In the genomic region with DNA sequence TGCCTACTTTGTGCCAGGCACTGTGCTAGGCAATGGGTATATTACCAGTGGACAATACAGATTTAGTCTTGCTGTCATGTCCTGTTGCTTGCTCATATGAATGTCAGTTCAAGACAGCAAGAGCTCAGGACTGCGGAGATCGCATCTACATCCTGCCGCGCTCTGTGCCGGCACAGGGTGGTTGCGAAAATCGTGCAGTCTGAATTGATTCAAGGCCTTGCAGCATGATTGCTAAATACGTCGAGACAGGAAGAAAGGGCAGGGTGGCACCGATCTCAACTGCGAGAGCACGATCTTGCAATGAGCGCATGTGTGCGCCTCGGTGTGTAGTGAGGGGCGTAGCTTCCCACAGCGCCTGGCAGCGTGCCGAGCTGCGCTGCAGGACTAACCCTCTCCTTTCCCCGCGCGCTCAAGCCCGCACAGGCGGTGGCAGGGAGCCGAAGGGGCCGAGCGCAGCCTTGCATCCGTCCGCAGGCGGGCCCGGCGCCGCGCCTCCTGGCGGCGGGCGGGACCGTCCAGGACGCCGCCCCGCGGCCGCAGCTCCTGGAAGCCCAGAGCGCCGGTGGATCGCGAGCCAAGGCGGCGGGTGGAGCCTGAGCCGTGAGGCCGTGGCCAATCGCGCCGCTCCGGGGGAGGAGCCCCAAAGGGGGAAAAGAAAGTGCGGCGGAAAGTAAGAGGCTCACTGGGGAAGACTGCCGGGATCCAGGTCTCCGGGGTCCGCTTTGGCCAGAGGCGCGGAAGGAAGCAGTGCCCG, we compare ENCODE assay signal across 8 cellular contexts. TPM values are rescaled to one million over a fixed set of nuclear protein-coding genes. Genes with fewer than 3 reads are reported as not detected.
DNase-seq lines count a peak whose midpoint lies in the region; ATAC-seq and TF ChIP-seq lines count a peak whose summit lies in the region.

A gene with protein sequence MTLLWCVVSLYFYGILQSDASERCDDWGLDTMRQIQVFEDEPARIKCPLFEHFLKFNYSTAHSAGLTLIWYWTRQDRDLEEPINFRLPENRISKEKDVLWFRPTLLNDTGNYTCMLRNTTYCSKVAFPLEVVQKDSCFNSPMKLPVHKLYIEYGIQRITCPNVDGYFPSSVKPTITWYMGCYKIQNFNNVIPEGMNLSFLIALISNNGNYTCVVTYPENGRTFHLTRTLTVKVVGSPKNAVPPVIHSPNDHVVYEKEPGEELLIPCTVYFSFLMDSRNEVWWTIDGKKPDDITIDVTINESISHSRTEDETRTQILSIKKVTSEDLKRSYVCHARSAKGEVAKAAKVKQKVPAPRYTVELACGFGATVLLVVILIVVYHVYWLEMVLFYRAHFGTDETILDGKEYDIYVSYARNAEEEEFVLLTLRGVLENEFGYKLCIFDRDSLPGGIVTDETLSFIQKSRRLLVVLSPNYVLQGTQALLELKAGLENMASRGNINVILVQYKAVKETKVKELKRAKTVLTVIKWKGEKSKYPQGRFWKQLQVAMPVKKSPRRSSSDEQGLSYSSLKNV (plus strand): TSS at position 677 of the 754 bp plus-strand sequence. CDS start 50,205 bp downstream, outside the sequence.

- no CpG with 5 or more reads among the region's 64 CpGs for WGBS in H9 (ENCODE audit: extremely low coverage, insufficient read length, low lambda C conversion rate)
- WGBS in testis, 2 donors: 0 to 1% methylated on average over 17 to 64 of the region's 64 CpGs

- no peak within 1 kb of the TSS for H2AK5ac ChIP-seq in H9 (ENCODE audit: insufficient read length, low read length)

- H2BK15ac ChIP-seq in H9 (ENCODE audit: low read depth, low read length): no peak within 1 kb of the TSS; the same call in 1 of the 2 replicates

- no peak within 1 kb of the TSS for H2BK12ac ChIP-seq in H9 (ENCODE audit: insufficient read length, low read depth, low read length)

- H3K27me3 Mint-ChIP-seq in H9 (ENCODE audit: low read depth): peaks cover 36% of the 10 kb centered on the region

- H4K8ac ChIP-seq in H9 (replicated peaks; ENCODE audit: insufficient read length, low read depth, low read length): no peak within 1 kb of the TSS

- no peak within 1 kb of the TSS for H2BK120ac ChIP-seq in H9 (ENCODE audit: low read depth, low read length, poor library complexity, severe bottlenecking)

- H3K4me1 Mint-ChIP-seq in H9: peaks cover 12 to 13% of the 10 kb centered on the region in 2 experiments

- no peak within 1 kb of the TSS for H4K5ac ChIP-seq in H9 (ENCODE audit: insufficient read length, low read depth, low read length)

- H3K4me3 ChIP-seq in SK-N-MC (peak within 1 kb of the TSS; percentile 89), testis (peak within 1 kb of the TSS; percentile 65 to 67)

- intact Hi-C loops in testis (cut with DNase I; ENCODE audit: low total_unique reads): no loop called here

- peak within 1 kb of the TSS; percentile 78 to 88 for H3K4me3 Mint-ChIP-seq in H9

- TF ChIP-seq CTCF in H9 (conservative IDR thresholded peaks at IDR 0.05) (peak; percentile 82), omental fat pad (IDR thresholded peaks at IDR 0.05) (peak in 2 of 3 donors; percentile 75 to 80), testis (IDR thresholded peaks at IDR 0.05) (peak; percentile 74 to 75 (median 74))

- H3T11ph ChIP-seq in H9 (ENCODE audit: low read length): no peak within 1 kb of the TSS

- H3K27ac ChIP-seq in H9 (ENCODE audit: insufficient read length, low read depth, low read length) (no peak within 1 kb of the TSS), SK-N-MC (peak within 1 kb of the TSS; percentile 0; the same call in 1 of the 2 replicates), testis (peak within 1 kb of the TSS; percentile 6 to 26)

- H3K4ac ChIP-seq in H9 (ENCODE audit: low read depth, low read length): no peak within 1 kb of the TSS

- H4K20me1 ChIP-seq in H9 (ENCODE audit: control insufficient read depth, insufficient read depth, insufficient read length): no peaks in the 10 kb centered on the region

- H3K79me2 ChIP-seq in H9 (ENCODE audit: insufficient read depth, low read length): no peaks in the 10 kb centered on the region

- H2BK20ac ChIP-seq in H9 (ENCODE audit: low read depth, low read length, poor library complexity, severe bottlenecking): no peak within 1 kb of the TSS

- H3K56ac ChIP-seq in H9 (ENCODE audit: insufficient read length, low read depth, low read length): no peak within 1 kb of the TSS

- H3K4me2 ChIP-seq in H9 (ENCODE audit: insufficient read depth, insufficient read length, low read length): peak within 1 kb of the TSS; percentile 66

- no peak within 1 kb of the TSS for H3K18ac ChIP-seq in H9 (ENCODE audit: insufficient read length, low read depth, low read length)

- ATAC-seq in omental fat pad (ENCODE audit: low FRiP score): peak; percentile 98

- H3K23me2 ChIP-seq in H9 (ENCODE audit: insufficient read length, low read depth, low read length, poor library complexity, severe bottlenecking): peaks cover 8% of the 10 kb centered on the region

- no peaks in the 10 kb centered on the region for H3K79me1 ChIP-seq in H9 (ENCODE audit: insufficient read depth, low read depth, low read length, poor library complexity, severe bottlenecking)

- H3K9me3 Mint-ChIP-seq in H9: no peaks in the 10 kb centered on the region; a peak in 1 of 5 replicates

- H3K27ac Mint-ChIP-seq in H9: peak within 1 kb of the TSS in 1 of 3 experiments; percentile 36; a peak in 1 of 7 replicates

- H3K9me3 ChIP-seq in H9 (ENCODE audit: control insufficient read depth, low read depth, low read length): no peaks in the 10 kb centered on the region
- H3K9me3 ChIP-seq in SK-N-MC (ENCODE audit: low read depth, low read length): no peaks in the 10 kb centered on the region
- H3K9me3 ChIP-seq in testis: no peaks in the 10 kb centered on the region

- DNase-seq in GDM1 (lab: John Stamatoyannopoulos, UW) (peak; percentile 92), H9 (peak; percentile 88), M059J (ENCODE audit: low read depth) (peak; percentile 95), SK-N-MC (ENCODE audit: low read depth, low spot score) (peak; percentile 97), globus pallidus (ENCODE audit: low spot score) (peak; percentile 82), omental fat pad (ENCODE audit: low spot score) (peak; percentile 59), testis (peak; percentile 90)
- peak; percentile 88 for DNase-seq in activated naive CD4-positive, alpha-beta T cell treated with anti-CD3 and anti-CD28 coated beads, Interleukin-2, amount 50 U/mL, for 16 hours

- H3K36me3 ChIP-seq in SK-N-MC (ENCODE audit: insufficient read depth, low read length) (peaks cover 19% of the 10 kb centered on the region), testis (ENCODE audit: low read depth, missing control alignments) (no peaks in the 10 kb centered on the region)

- H2BK5ac ChIP-seq in H9 (ENCODE audit: insufficient read length, low read length): no peak within 1 kb of the TSS

- peaks cover 8% of the 10 kb centered on the region; the same call in 1 of the 2 replicates for H3K27me3 ChIP-seq in H9 (ENCODE audit: insufficient read depth, low read length)
- H3K27me3 ChIP-seq in testis: no peaks in the 10 kb centered on the region

- H3K14ac ChIP-seq in H9 (ENCODE audit: insufficient read depth, low read length): no peak within 1 kb of the TSS

- H3K4me1 ChIP-seq in H9 (ENCODE audit: insufficient read depth, low read length) (no peaks in the 10 kb centered on the region; the same call in 1 of the 2 replicates), testis (no peaks in the 10 kb centered on the region)

- no peak within 1 kb of the TSS for H2AFZ ChIP-seq in H9 (ENCODE audit: low read length)

- H3K23ac ChIP-seq in H9 (ENCODE audit: insufficient read length, low read depth, low read length): no peak within 1 kb of the TSS

- H3K36me3 Mint-ChIP-seq in H9 (ENCODE audit: insufficient read depth in 1 of 3, low read depth in 3 of 3): peaks cover 0 to 4% (median 0%) of the 10 kb centered on the region in 3 experiments; a peak in 2 of 7 replicates

- H3K9ac ChIP-seq in H9 (ENCODE audit: extremely low read depth, insufficient read length, low read length) (peak within 1 kb of the TSS; percentile 43), SK-N-MC (ENCODE audit: insufficient read length) (peak within 1 kb of the TSS; percentile 78)

- TF ChIP-seq POLR2A in testis (IDR thresholded peaks at IDR 0.05): no peak

- H4K91ac ChIP-seq in H9 (ENCODE audit: insufficient read length, low read depth, low read length): no peak within 1 kb of the TSS

RNA-seq across cellular contexts. Expression of the gene that starts here (rescaled TPM):
- total RNA-seq in H9 (2021): 4.6 and 5.4 TPM in 2 replicates
- total RNA-seq in M059J (2014; rRNA removed; shearing (Covaris generic)): 28.7 and 42.6 TPM in 2 replicates
- 10 to 100 TPM; 10.5 to 75.3 (median 23.4) TPM for total RNA-seq in omental fat pad
- 1 to 10 TPM; 1.7 to 3.2 TPM for total RNA-seq in testis
- polyA plus RNA-seq in testis (ENCODE audit: insufficient read depth, low read depth, low replicate concordance): 2.1 TPM
